24 cellular contexts compared by ENCODE assay signal in genomic region chr22:44201556-44202129, GRCh38. TPM values are rescaled to one million over a fixed set of nuclear protein-coding genes. Genes with fewer than 3 reads are reported as not detected.
DNase-seq lines count a peak whose midpoint lies in the region; ATAC-seq and TF ChIP-seq lines count a peak whose summit lies in the region.
"Had no signal": no experiment of that assay in that cellular context is flagged by ENCODE, and none has a peak within 500 bp of the region (broad histone marks: within the 10 kb centered on the region; RNA-seq: fewer than 3 reads in every experiment).

No MANE protein-coding gene starts in this region.

- no peak overlapping the region for H4K91ac ChIP-seq in H9 (ENCODE audit: insufficient read length, low read depth, low read length)

- no peaks in the 10 kb centered on the region; a peak in 1 of 7 replicates for H3K36me3 Mint-ChIP-seq in H9 (ENCODE audit: insufficient read depth in 1 of 3, low read depth in 3 of 3)
- no peaks in the 10 kb centered on the region for H3K36me3 Mint-ChIP-seq in neural progenitor cell

- no peak for ATAC-seq in HG02885 (IDR thresholded peaks at IDR 0.05; ENCODE audit: poor library complexity, unreplicated experiment)
- ATAC-seq: activated naive CD8-positive, alpha-beta T cell treated with anti-CD3 and anti-CD28 coated beads, Interleukin-2, amount 50 U/mL, for 24 hours; K562; pancreas had no signal

- H3K9ac ChIP-seq in H9 (ENCODE audit: extremely low read depth, insufficient read length, low read length) = no peak overlapping the region
- no peak overlapping the region for H3K9ac ChIP-seq in neural progenitor cell

- no peak overlapping the region for H4K5ac ChIP-seq in H9 (ENCODE audit: insufficient read length, low read depth, low read length)

- WGBS in H9 (ENCODE audit: extremely low coverage, insufficient read length, low lambda C conversion rate) = no CpG with 5 or more reads among the region's 16 CpGs

- TF ChIP-seq CTCF in AG04450 (IDR thresholded peaks at IDR 0.05; ENCODE audit: low read depth, low read length) (no peak), H9 (conservative IDR thresholded peaks at IDR 0.05) (no peak), dorsolateral prefrontal cortex (IDR thresholded peaks at IDR 0.05 in 54 of 56, conservative IDR thresholded peaks at IDR 0.05 in 2 of 56; ENCODE audit: low read depth in 1 of 56, partially characterized antibody in 56 of 56) (no peak), neural progenitor cell (IDR thresholded peaks at IDR 0.05) (no peak)

- H2BK20ac ChIP-seq in H9 (ENCODE audit: low read depth, low read length, poor library complexity, severe bottlenecking) = no peak overlapping the region

- H3K9me3 Mint-ChIP-seq in H9 (no peaks in the 10 kb centered on the region), neural progenitor cell (no peaks in the 10 kb centered on the region)
- H3K9me3 Mint-ChIP-seq: activated B cell treated with CpG ODN at 0.5 μM for 24 hours; activated naive CD8-positive, alpha-beta T cell treated with anti-CD3 and anti-CD28 coated beads, Interleukin-2, amount 50 U/mL, for 24 hours; CD8-positive, alpha-beta memory T cell had no signal

- intact Hi-C loops in dorsolateral prefrontal cortex (cut with DNase I) = no loop called here

- H2AFZ ChIP-seq in H9 (ENCODE audit: low read length) = no peak overlapping the region
- no peak overlapping the region for H2AFZ ChIP-seq in neural progenitor cell (replicated peaks)

- no peak overlapping the region for H2AK5ac ChIP-seq in H9 (ENCODE audit: insufficient read length, low read length)

- H3K4me1 Mint-ChIP-seq in H9 (peaks cover 0 to 4% of the 10 kb centered on the region in 2 experiments; a peak in 2 of 4 replicates), neural progenitor cell (peaks cover 3% of the 10 kb centered on the region)
- H3K4me1 Mint-ChIP-seq: activated naive CD8-positive, alpha-beta T cell treated with anti-CD3 and anti-CD28 coated beads, Interleukin-2, amount 50 U/mL, for 24 hours had no signal

- H3K4ac ChIP-seq in H9 (ENCODE audit: low read depth, low read length) = no peak overlapping the region

- H3K56ac ChIP-seq in H9 (ENCODE audit: insufficient read length, low read depth, low read length) = no peak overlapping the region

- H2BK15ac ChIP-seq in H9 (ENCODE audit: low read depth, low read length) = no peak overlapping the region

- H3K9me3 ChIP-seq in AG04450 (ENCODE audit: control insufficient read depth, insufficient read depth, low read length) (no peaks in the 10 kb centered on the region), H9 (ENCODE audit: control insufficient read depth, low read depth, low read length) (no peaks in the 10 kb centered on the region), neural progenitor cell (ENCODE audit: low read depth) (no peaks in the 10 kb centered on the region)
- H3K9me3 ChIP-seq: pancreas, thyroid gland had no signal

- H3K4me2 ChIP-seq in H9 (ENCODE audit: insufficient read depth, insufficient read length, low read length) = no peak overlapping the region
- H3K4me2 ChIP-seq in neural progenitor cell = no peak overlapping the region

- peaks cover 13% of the 10 kb centered on the region for H3K27me3 ChIP-seq in AG04450 (ENCODE audit: control insufficient read depth, insufficient read depth, low read length)
- no peaks in the 10 kb centered on the region for H3K27me3 ChIP-seq in H9 (ENCODE audit: insufficient read depth, low read length)
- H3K27me3 ChIP-seq in dorsolateral prefrontal cortex = peaks cover 0 to 2% (median 0%) of the 10 kb centered on the region in 45 donors
- H3K27me3 ChIP-seq in neural progenitor cell = no peaks in the 10 kb centered on the region
- H3K27me3 ChIP-seq: pancreas, thyroid gland had no signal

- H3K27me3 Mint-ChIP-seq in H9 (ENCODE audit: low read depth) (peaks cover 7% of the 10 kb centered on the region), neural progenitor cell (ENCODE audit: insufficient read depth, low read depth) (peaks cover 5% of the 10 kb centered on the region)
- H3K27me3 Mint-ChIP-seq: activated B cell treated with CpG ODN at 0.5 μM for 24 hours; activated naive CD8-positive, alpha-beta T cell treated with anti-CD3 and anti-CD28 coated beads, Interleukin-2, amount 50 U/mL, for 24 hours; CD8-positive, alpha-beta memory T cell had no signal

- H3K79me1 ChIP-seq in H9 (ENCODE audit: insufficient read depth, low read depth, low read length, poor library complexity, severe bottlenecking) = no peaks in the 10 kb centered on the region

- H3K27ac ChIP-seq in AG04450 (ENCODE audit: low read depth, low read length) = peak overlapping the region; percentile 68
- H3K27ac ChIP-seq in H9 (ENCODE audit: insufficient read length, low read depth, low read length) = no peak overlapping the region
- peak overlapping the region in 47 of 59 donors; percentile 11 to 90 (median 64) for H3K27ac ChIP-seq in dorsolateral prefrontal cortex
- no peak overlapping the region for H3K27ac ChIP-seq in neural progenitor cell
- H3K27ac ChIP-seq: epithelial cell of prostate, pancreas, thyroid gland had no signal

- no peak overlapping the region for H2BK5ac ChIP-seq in H9 (ENCODE audit: insufficient read length, low read length)

- H3K23ac ChIP-seq in H9 (ENCODE audit: insufficient read length, low read depth, low read length) = no peak overlapping the region

- no peak overlapping the region for H3K4me3 Mint-ChIP-seq in H9
- H3K4me3 Mint-ChIP-seq in neural progenitor cell = no peak overlapping the region
- H3K4me3 Mint-ChIP-seq: activated B cell treated with CpG ODN at 0.5 μM for 24 hours; activated naive CD8-positive, alpha-beta T cell treated with anti-CD3 and anti-CD28 coated beads, Interleukin-2, amount 50 U/mL, for 24 hours; CD8-positive, alpha-beta memory T cell had no signal

- H3K4me3 ChIP-seq in AG04450 (ENCODE audit: low read depth, low read length) (no peak overlapping the region), dorsolateral prefrontal cortex (no peak overlapping the region), neural progenitor cell (no peak overlapping the region)
- H3K4me3 ChIP-seq: K562, pancreas, thyroid gland had no signal

- no peaks in the 10 kb centered on the region for H3K23me2 ChIP-seq in H9 (ENCODE audit: insufficient read length, low read depth, low read length, poor library complexity, severe bottlenecking)

- peak overlapping the region; percentile 16 for H3K18ac ChIP-seq in H9 (ENCODE audit: insufficient read length, low read depth, low read length)

- CTCF ChIA-PET in AG04450 (lab: Charles Lee) = interaction anchor here (0.5 to 1.7 kb wide), 3 partner anchors 208 to 424 kb away, joined by 3 to 8 read pairs (median 5); no protein-coding TSS in a partner anchor

- no peak overlapping the region for H2BK120ac ChIP-seq in H9 (ENCODE audit: low read depth, low read length, poor library complexity, severe bottlenecking)

- H4K8ac ChIP-seq in H9 (replicated peaks; ENCODE audit: insufficient read length, low read depth, low read length) = no peak overlapping the region

- no peak overlapping the region for H2BK12ac ChIP-seq in H9 (ENCODE audit: insufficient read length, low read depth, low read length)

- H3K27ac Mint-ChIP-seq in H9 (peak overlapping the region in 1 of 3 experiments; percentile 49; a peak in 1 of 7 replicates), neural progenitor cell (peak overlapping the region; percentile 79)
- H3K27ac Mint-ChIP-seq: activated B cell treated with CpG ODN at 0.5 μM for 24 hours; activated naive CD8-positive, alpha-beta T cell treated with anti-CD3 and anti-CD28 coated beads, Interleukin-2, amount 50 U/mL, for 24 hours had no signal

- DNase-seq in AG04450 (ENCODE audit: low read depth, low spot score) = no peak
- no peak for DNase-seq in H9
- peak in 3 of 10 donors; percentile 24 to 44 (median 42) for DNase-seq in dorsolateral prefrontal cortex
- no peak for DNase-seq in neural progenitor cell (ENCODE audit: low spot score)
- DNase-seq in NCI-H446 treated with DMSO at 0.1 percent for 48 hours (lab: John Stamatoyannopoulos, UW) = no peak
- no peak for DNase-seq in DMS153 treated with DMSO at 0.1 percent for 48 hours (lab: John Stamatoyannopoulos, UW; ENCODE audit: unreplicated experiment)
- DNase-seq in T-helper 1 cell = no peak
- DNase-seq: activated B cell treated with CpG ODN at 0.5 μM for 24 hours; activated naive CD8-positive, alpha-beta T cell treated with anti-CD3 and anti-CD28 coated beads, Interleukin-2, amount 50 U/mL, for 24 hours; dermis blood vessel endothelial cell; GOT3; NCI-H187 treated with DMSO at 0.1 percent for 48 hours; stimulated activated CD4-positive, alpha-beta T cell treated with anti-CD3 and anti-CD28 coated beads, Interleukin-2, amount 100 ng/mL, for 24 hours; stimulated activated naive CD4-positive, alpha-beta T cell treated with Interleukin-2 at 50 U/mL for 16 hours; T-helper 9 cell; thyroid gland had no signal

- no peak overlapping the region for H3T11ph ChIP-seq in H9 (ENCODE audit: low read length)

- no peaks in the 10 kb centered on the region for H3K36me3 ChIP-seq in neural progenitor cell
- H3K36me3 ChIP-seq: pancreas, thyroid gland had no signal

- H3K14ac ChIP-seq in H9 (ENCODE audit: insufficient read depth, low read length) = peak overlapping the region; percentile 64; the same call in 1 of the 2 replicates

- H3K79me2 ChIP-seq in H9 (ENCODE audit: insufficient read depth, low read length) (no peaks in the 10 kb centered on the region), neural progenitor cell (ENCODE audit: low read depth) (no peaks in the 10 kb centered on the region)

- H3K4me1 ChIP-seq in H9 (ENCODE audit: insufficient read depth, low read length) = no peaks in the 10 kb centered on the region
- peaks cover 3% of the 10 kb centered on the region for H3K4me1 ChIP-seq in neural progenitor cell
- H3K4me1 ChIP-seq: pancreas, thyroid gland had no signal

- H4K20me1 ChIP-seq in H9 (ENCODE audit: control insufficient read depth, insufficient read depth, insufficient read length) = peaks cover 5% of the 10 kb centered on the region
- no peaks in the 10 kb centered on the region for H4K20me1 ChIP-seq in neural progenitor cell (ENCODE audit: low read depth)

- H3F3A ChIP-seq in neural progenitor cell (ENCODE audit: low read depth) = no peaks in the 10 kb centered on the region

- POLR2A ChIA-PET in AG04450 (lab: Yijun Ruan, JAX) = no interaction called here

RNA-seq across cellular contexts. Expression of gene PARVG, which starts 20.9 kb away (rescaled TPM):
- 0.01 TPM in 1 of 2 replicates, not detected in the other for polyA plus RNA-seq in AG04450 (2011; rRNA removed)
- polyA minus RNA-seq in AG04450 (2011; rRNA and poly(A)+ RNA removed) = not detected in 2 replicates
- total RNA-seq in H9 (2021) (1.3 and 1.6 TPM in 2 replicates), dorsolateral prefrontal cortex (10 to 100 TPM in 55 of 120 experiments, 1 to 10 TPM in 65; 2.0 to 33.6 (median 9.7) TPM), neural progenitor cell (ENCODE audit: low replicate concordance) (0.15 TPM in 1 of 2 replicates, not detected in the other)
- total RNA-seq: lung microvascular endothelial cell, myocyte had no signal
- polyA plus RNA-seq: K562, keratinocyte had no signal

Comparison
In these comparisons a context has a peak if more than half of its experiments do, and no peak if none do; other contexts are left out.
1. H3K27ac ChIP-seq: peak in AG04450 (single experiment) and dorsolateral prefrontal cortex (47 of 59); none in H9 (single experiment) and neural progenitor cell (single experiment).